1 cellular context compared by ENCODE assay signal in the genomic region with DNA sequence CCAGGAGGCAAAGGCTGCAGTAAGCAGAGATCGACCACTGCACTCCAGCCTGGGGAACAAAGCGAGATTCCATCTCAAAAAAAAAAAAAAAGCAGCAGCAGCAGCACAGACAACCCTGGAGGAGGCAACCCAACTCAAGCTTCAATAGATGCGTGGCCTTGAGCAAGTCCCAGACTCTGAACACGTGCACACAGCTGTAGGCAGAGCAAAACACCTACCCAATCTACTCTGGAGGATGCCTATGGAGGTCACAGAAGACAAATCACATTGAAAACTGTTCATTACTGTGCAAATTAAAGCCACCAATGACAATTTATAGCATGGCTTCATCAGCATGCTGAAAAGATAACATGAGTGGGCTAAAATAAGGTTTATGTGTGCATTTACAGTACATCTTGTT.
TF ChIP-seq lines count a peak whose summit lies in the region.

No MANE protein-coding gene starts in this region.

TF ChIP-seq in HepG2, 621 proteins besides CTCF, POLR2A, EP300 and RAD21 (continued from another document and continues in another):
- TF ChIP-seq, protein P1, sequence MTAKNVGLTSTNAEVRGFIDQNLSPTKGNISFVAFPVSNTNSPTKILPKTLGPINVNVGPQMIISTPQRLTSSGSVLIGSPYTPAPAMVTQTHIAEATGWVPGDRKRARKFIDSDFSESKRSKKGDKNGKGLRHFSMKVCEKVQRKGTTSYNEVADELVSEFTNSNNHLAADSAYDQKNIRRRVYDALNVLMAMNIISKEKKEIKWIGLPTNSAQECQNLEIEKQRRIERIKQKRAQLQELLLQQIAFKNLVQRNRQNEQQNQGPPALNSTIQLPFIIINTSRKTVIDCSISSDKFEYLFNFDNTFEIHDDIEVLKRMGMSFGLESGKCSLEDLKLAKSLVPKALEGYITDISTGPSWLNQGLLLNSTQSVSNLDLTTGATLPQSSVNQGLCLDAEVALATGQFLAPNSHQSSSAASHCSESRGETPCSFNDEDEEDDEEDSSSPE (CRISPR knock-in tag; IDR thresholded peaks at IDR 0.05) = peak; percentile 53; the same call in 1 of the 2 replicates
- TF ChIP-seq, protein P2, sequence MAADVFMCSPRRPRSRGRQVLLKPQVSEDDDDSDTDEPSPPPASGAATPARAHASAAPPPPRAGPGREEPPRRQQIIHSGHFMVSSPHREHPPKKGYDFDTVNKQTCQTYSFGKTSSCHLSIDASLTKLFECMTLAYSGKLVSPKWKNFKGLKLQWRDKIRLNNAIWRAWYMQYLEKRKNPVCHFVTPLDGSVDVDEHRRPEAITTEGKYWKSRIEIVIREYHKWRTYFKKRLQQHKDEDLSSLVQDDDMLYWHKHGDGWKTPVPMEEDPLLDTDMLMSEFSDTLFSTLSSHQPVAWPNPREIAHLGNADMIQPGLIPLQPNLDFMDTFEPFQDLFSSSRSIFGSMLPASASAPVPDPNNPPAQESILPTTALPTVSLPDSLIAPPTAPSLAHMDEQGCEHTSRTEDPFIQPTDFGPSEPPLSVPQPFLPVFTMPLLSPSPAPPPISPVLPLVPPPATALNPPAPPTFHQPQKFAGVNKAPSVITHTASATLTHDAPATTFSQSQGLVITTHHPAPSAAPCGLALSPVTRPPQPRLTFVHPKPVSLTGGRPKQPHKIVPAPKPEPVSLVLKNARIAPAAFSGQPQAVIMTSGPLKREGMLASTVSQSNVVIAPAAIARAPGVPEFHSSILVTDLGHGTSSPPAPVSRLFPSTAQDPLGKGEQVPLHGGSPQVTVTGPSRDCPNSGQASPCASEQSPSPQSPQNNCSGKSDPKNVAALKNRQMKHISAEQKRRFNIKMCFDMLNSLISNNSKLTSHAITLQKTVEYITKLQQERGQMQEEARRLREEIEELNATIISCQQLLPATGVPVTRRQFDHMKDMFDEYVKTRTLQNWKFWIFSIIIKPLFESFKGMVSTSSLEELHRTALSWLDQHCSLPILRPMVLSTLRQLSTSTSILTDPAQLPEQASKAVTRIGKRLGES (CRISPR knock-in tag; IDR thresholded peaks at IDR 0.05; ENCODE audit: borderline replicate concordance) = no peak
- TF ChIP-seq PPARG (CRISPR knock-in tag; conservative IDR thresholded peaks at IDR 0.05) (no peak), ZSCAN12 (CRISPR knock-in tag; IDR thresholded peaks at IDR 0.05) (no peak), MAFG (CRISPR knock-in tag; IDR thresholded peaks at IDR 0.05) (no peak), KLF6 (CRISPR knock-in tag; IDR thresholded peaks at IDR 0.05) (no peak), RARA (CRISPR knock-in tag; IDR thresholded peaks at IDR 0.05) (no peak), PITX1 (CRISPR knock-in tag; IDR thresholded peaks at IDR 0.05) (no peak), MEIS1 (CRISPR knock-in tag; IDR thresholded peaks at IDR 0.05; ENCODE audit: borderline replicate concordance) (no peak), TOE1 (CRISPR knock-in tag; IDR thresholded peaks at IDR 0.05) (no peak), TAF1 (CRISPR knock-in tag; IDR thresholded peaks at IDR 0.05) (no peak)
- TF ChIP-seq, protein P3, sequence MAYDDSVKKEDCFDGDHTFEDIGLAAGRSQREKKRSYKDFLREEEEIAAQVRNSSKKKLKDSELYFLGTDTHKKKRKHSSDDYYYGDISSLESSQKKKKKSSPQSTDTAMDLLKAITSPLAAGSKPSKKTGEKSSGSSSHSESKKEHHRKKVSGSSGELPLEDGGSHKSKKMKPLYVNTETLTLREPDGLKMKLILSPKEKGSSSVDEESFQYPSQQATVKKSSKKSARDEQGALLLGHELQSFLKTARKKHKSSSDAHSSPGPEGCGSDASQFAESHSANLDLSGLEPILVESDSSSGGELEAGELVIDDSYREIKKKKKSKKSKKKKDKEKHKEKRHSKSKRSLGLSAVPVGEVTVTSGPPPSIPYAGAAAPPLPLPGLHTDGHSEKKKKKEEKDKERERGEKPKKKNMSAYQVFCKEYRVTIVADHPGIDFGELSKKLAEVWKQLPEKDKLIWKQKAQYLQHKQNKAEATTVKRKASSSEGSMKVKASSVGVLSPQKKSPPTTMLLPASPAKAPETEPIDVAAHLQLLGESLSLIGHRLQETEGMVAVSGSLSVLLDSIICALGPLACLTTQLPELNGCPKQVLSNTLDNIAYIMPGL (CRISPR knock-in tag; IDR thresholded peaks at IDR 0.05; ENCODE audit: borderline replicate concordance in 1 of 2, low read depth in 1 of 2) = no peak
- TF ChIP-seq, protein P4, sequence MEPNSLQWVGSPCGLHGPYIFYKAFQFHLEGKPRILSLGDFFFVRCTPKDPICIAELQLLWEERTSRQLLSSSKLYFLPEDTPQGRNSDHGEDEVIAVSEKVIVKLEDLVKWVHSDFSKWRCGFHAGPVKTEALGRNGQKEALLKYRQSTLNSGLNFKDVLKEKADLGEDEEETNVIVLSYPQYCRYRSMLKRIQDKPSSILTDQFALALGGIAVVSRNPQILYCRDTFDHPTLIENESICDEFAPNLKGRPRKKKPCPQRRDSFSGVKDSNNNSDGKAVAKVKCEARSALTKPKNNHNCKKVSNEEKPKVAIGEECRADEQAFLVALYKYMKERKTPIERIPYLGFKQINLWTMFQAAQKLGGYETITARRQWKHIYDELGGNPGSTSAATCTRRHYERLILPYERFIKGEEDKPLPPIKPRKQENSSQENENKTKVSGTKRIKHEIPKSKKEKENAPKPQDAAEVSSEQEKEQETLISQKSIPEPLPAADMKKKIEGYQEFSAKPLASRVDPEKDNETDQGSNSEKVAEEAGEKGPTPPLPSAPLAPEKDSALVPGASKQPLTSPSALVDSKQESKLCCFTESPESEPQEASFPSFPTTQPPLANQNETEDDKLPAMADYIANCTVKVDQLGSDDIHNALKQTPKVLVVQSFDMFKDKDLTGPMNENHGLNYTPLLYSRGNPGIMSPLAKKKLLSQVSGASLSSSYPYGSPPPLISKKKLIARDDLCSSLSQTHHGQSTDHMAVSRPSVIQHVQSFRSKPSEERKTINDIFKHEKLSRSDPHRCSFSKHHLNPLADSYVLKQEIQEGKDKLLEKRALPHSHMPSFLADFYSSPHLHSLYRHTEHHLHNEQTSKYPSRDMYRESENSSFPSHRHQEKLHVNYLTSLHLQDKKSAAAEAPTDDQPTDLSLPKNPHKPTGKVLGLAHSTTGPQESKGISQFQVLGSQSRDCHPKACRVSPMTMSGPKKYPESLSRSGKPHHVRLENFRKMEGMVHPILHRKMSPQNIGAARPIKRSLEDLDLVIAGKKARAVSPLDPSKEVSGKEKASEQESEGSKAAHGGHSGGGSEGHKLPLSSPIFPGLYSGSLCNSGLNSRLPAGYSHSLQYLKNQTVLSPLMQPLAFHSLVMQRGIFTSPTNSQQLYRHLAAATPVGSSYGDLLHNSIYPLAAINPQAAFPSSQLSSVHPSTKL (CRISPR knock-in tag; IDR thresholded peaks at IDR 0.05) = 0 out of 2 replicates have a peak, but pooled peaks have one; percentile 38
- TF ChIP-seq, protein P5, sequence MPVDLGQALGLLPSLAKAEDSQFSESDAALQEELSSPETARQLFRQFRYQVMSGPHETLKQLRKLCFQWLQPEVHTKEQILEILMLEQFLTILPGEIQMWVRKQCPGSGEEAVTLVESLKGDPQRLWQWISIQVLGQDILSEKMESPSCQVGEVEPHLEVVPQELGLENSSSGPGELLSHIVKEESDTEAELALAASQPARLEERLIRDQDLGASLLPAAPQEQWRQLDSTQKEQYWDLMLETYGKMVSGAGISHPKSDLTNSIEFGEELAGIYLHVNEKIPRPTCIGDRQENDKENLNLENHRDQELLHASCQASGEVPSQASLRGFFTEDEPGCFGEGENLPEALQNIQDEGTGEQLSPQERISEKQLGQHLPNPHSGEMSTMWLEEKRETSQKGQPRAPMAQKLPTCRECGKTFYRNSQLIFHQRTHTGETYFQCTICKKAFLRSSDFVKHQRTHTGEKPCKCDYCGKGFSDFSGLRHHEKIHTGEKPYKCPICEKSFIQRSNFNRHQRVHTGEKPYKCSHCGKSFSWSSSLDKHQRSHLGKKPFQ (CRISPR knock-in tag; IDR thresholded peaks at IDR 0.05; ENCODE audit: insufficient replicate concordance) = no peak
- TF ChIP-seq, protein P6, sequence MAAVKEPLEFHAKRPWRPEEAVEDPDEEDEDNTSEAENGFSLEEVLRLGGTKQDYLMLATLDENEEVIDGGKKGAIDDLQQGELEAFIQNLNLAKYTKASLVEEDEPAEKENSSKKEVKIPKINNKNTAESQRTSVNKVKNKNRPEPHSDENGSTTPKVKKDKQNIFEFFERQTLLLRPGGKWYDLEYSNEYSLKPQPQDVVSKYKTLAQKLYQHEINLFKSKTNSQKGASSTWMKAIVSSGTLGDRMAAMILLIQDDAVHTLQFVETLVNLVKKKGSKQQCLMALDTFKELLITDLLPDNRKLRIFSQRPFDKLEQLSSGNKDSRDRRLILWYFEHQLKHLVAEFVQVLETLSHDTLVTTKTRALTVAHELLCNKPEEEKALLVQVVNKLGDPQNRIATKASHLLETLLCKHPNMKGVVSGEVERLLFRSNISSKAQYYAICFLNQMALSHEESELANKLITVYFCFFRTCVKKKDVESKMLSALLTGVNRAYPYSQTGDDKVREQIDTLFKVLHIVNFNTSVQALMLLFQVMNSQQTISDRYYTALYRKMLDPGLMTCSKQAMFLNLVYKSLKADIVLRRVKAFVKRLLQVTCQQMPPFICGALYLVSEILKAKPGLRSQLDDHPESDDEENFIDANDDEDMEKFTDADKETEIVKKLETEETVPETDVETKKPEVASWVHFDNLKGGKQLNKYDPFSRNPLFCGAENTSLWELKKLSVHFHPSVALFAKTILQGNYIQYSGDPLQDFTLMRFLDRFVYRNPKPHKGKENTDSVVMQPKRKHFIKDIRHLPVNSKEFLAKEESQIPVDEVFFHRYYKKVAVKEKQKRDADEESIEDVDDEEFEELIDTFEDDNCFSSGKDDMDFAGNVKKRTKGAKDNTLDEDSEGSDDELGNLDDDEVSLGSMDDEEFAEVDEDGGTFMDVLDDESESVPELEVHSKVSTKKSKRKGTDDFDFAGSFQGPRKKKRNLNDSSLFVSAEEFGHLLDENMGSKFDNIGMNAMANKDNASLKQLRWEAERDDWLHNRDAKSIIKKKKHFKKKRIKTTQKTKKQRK (IDR thresholded peaks at IDR 0.05; ENCODE audit: low read length) = no peak
- TF ChIP-seq, protein P7, sequence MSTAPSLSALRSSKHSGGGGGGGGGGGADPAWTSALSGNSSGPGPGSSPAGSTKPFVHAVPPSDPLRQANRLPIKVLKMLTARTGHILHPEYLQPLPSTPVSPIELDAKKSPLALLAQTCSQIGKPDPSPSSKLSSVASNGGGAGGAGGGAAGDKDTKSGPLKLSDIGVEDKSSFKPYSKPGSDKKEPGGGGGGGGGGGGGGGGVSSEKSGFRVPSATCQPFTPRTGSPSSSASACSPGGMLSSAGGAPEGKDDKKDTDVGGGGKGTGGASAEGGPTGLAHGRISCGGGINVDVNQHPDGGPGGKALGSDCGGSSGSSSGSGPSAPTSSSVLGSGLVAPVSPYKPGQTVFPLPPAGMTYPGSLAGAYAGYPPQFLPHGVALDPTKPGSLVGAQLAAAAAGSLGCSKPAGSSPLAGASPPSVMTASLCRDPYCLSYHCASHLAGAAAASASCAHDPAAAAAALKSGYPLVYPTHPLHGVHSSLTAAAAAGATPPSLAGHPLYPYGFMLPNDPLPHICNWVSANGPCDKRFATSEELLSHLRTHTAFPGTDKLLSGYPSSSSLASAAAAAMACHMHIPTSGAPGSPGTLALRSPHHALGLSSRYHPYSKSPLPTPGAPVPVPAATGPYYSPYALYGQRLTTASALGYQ (CRISPR knock-in tag; IDR thresholded peaks at IDR 0.05) = no peak
- TF ChIP-seq, protein P8, sequence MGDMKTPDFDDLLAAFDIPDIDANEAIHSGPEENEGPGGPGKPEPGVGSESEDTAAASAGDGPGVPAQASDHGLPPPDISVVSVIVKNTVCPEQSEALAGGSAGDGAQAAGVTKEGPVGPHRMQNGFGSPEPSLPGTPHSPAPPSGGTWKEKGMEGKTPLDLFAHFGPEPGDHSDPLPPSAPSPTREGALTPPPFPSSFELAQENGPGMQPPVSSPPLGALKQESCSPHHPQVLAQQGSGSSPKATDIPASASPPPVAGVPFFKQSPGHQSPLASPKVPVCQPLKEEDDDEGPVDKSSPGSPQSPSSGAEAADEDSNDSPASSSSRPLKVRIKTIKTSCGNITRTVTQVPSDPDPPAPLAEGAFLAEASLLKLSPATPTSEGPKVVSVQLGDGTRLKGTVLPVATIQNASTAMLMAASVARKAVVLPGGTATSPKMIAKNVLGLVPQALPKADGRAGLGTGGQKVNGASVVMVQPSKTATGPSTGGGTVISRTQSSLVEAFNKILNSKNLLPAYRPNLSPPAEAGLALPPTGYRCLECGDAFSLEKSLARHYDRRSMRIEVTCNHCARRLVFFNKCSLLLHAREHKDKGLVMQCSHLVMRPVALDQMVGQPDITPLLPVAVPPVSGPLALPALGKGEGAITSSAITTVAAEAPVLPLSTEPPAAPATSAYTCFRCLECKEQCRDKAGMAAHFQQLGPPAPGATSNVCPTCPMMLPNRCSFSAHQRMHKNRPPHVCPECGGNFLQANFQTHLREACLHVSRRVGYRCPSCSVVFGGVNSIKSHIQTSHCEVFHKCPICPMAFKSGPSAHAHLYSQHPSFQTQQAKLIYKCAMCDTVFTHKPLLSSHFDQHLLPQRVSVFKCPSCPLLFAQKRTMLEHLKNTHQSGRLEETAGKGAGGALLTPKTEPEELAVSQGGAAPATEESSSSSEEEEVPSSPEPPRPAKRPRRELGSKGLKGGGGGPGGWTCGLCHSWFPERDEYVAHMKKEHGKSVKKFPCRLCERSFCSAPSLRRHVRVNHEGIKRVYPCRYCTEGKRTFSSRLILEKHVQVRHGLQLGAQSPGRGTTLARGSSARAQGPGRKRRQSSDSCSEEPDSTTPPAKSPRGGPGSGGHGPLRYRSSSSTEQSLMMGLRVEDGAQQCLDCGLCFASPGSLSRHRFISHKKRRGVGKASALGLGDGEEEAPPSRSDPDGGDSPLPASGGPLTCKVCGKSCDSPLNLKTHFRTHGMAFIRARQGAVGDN (CRISPR knock-in tag; IDR thresholded peaks at IDR 0.05) = peak; percentile 47; the same call in 1 of the 2 replicates
- TF ChIP-seq, protein P9, sequence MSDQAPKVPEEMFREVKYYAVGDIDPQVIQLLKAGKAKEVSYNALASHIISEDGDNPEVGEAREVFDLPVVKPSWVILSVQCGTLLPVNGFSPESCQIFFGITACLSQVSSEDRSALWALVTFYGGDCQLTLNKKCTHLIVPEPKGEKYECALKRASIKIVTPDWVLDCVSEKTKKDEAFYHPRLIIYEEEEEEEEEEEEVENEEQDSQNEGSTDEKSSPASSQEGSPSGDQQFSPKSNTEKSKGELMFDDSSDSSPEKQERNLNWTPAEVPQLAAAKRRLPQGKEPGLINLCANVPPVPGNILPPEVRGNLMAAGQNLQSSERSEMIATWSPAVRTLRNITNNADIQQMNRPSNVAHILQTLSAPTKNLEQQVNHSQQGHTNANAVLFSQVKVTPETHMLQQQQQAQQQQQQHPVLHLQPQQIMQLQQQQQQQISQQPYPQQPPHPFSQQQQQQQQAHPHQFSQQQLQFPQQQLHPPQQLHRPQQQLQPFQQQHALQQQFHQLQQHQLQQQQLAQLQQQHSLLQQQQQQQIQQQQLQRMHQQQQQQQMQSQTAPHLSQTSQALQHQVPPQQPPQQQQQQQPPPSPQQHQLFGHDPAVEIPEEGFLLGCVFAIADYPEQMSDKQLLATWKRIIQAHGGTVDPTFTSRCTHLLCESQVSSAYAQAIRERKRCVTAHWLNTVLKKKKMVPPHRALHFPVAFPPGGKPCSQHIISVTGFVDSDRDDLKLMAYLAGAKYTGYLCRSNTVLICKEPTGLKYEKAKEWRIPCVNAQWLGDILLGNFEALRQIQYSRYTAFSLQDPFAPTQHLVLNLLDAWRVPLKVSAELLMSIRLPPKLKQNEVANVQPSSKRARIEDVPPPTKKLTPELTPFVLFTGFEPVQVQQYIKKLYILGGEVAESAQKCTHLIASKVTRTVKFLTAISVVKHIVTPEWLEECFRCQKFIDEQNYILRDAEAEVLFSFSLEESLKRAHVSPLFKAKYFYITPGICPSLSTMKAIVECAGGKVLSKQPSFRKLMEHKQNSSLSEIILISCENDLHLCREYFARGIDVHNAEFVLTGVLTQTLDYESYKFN (CRISPR knock-in tag; conservative IDR thresholded peaks at IDR 0.05) = 0 out of 2 replicates have a peak, but pooled peaks have one; percentile 10
